In the genomic region with DNA sequence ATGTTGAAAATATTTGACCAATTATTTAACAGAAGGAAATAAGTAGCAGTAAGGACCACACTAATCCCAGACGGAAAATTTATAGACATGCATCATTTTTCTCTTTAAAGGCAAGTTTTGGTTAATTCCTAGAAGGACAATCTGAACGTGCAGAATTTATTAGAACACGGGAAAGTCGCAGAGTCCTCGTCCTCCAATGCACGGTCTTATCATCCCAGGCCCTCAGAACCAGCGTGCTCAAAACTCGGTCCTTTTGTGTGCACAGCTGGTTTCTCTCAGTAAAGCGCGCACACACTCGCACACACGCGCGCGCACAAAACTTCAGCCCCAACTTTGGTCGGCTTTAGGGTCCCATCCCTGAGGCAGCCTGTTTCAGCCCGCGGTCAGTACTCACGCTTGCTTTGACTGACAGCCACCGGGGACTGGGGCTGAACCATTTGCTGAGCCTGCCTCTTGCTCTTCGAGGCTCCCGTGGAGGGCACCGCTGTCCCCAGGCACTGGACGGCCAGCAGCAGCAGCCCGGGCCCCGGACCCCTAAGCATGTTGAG, we compare ENCODE assay signal across 8 cellular contexts. TPM values are rescaled to one million over a fixed set of nuclear protein-coding genes. Genes with fewer than 3 reads are reported as not detected.
DNase-seq lines count a peak whose midpoint lies in the region; ATAC-seq and TF ChIP-seq lines count a peak whose summit lies in the region.

No MANE protein-coding gene starts in this region.

- no peak overlapping the region for H3K9ac ChIP-seq in neural progenitor cell

- H3K79me2 ChIP-seq in neural progenitor cell (ENCODE audit: low read depth), result no peaks in the 10 kb centered on the region

- DNase-seq in activated T-cell treated with anti-CD3 and anti-CD28 coated beads, Interleukin-2, amount 50 U/mL, for 4 hours, result no peak
- no peak for DNase-seq in activated T-cell treated with anti-CD3 and anti-CD28 coated beads, Interleukin-2, amount 50 U/mL, for 1 hour
- DNase-seq in SW480 (ENCODE audit: low spot score) (peak; percentile 33), fibroblast of pulmonary artery (ENCODE audit: low read depth) (peak; percentile 54), neural progenitor cell (ENCODE audit: low spot score) (peak; percentile 86), OCI-M1 (lab: John Stamatoyannopoulos, UW) (no peak)

- no peaks in the 10 kb centered on the region for H3K36me3 ChIP-seq in neural progenitor cell

- peaks cover 20% of the 10 kb centered on the region for H3K4me1 Mint-ChIP-seq in activated T-cell treated with anti-CD3 and anti-CD28 coated beads, Interleukin-2, amount 50 U/mL, for 4 hours (ENCODE audit: low read depth)
- H3K4me1 Mint-ChIP-seq in neural progenitor cell, result peaks cover 22% of the 10 kb centered on the region

- H3K27ac Mint-ChIP-seq in neural progenitor cell, result no peak overlapping the region

- TF ChIP-seq CTCF in fibroblast of pulmonary artery (IDR thresholded peaks at IDR 0.05; ENCODE audit: low read length, missing control alignments), result no peak
- no peak for TF ChIP-seq CTCF in neural progenitor cell (IDR thresholded peaks at IDR 0.05)

- no peaks in the 10 kb centered on the region for H3K9me3 ChIP-seq in neural progenitor cell (ENCODE audit: low read depth)

- peak; percentile 30 to 37 for ATAC-seq in activated T-cell treated with anti-CD3 and anti-CD28 coated beads, Interleukin-2, amount 50 U/mL, for 4 hours
- ATAC-seq in HG03025 (IDR thresholded peaks at IDR 0.05; ENCODE audit: low FRiP score, unreplicated experiment), result peak; percentile 25
- ATAC-seq in HG02623 (IDR thresholded peaks at IDR 0.05; ENCODE audit: unreplicated experiment), result no peak

- H3K4me3 Mint-ChIP-seq in activated T-cell treated with anti-CD3 and anti-CD28 coated beads, Interleukin-2, amount 50 U/mL, for 4 hours, result peak overlapping the region; percentile 49
- peak overlapping the region; percentile 93 for H3K4me3 Mint-ChIP-seq in neural progenitor cell

- H3K4me3 ChIP-seq in fibroblast of pulmonary artery (replicated peaks; ENCODE audit: low read depth, low read length) (peak overlapping the region; percentile 90), neural progenitor cell (peak overlapping the region; percentile 61)

- peak overlapping the region; percentile 85 for H3K4me2 ChIP-seq in neural progenitor cell

- peaks cover 17% of the 10 kb centered on the region for H3F3A ChIP-seq in neural progenitor cell (ENCODE audit: low read depth)

- peak overlapping the region; percentile 88 for H2AFZ ChIP-seq in neural progenitor cell (replicated peaks)

- H3K4me1 ChIP-seq in neural progenitor cell, result peaks cover 16% of the 10 kb centered on the region

- H4K20me1 ChIP-seq in neural progenitor cell (ENCODE audit: low read depth), result no peaks in the 10 kb centered on the region

- H3K9me3 Mint-ChIP-seq in activated T-cell treated with anti-CD3 and anti-CD28 coated beads, Interleukin-2, amount 50 U/mL, for 4 hours, result no peaks in the 10 kb centered on the region
- no peaks in the 10 kb centered on the region for H3K9me3 Mint-ChIP-seq in neural progenitor cell

- peaks cover 76% of the 10 kb centered on the region for H3K27me3 Mint-ChIP-seq in activated T-cell treated with anti-CD3 and anti-CD28 coated beads, Interleukin-2, amount 50 U/mL, for 4 hours (ENCODE audit: low read depth)
- no peaks in the 10 kb centered on the region for H3K27me3 Mint-ChIP-seq in neural progenitor cell (ENCODE audit: insufficient read depth, low read depth)

- peaks cover 6% of the 10 kb centered on the region for H3K27me3 ChIP-seq in neural progenitor cell

- peak overlapping the region; percentile 5 for H3K27ac ChIP-seq in neural progenitor cell

- no peaks in the 10 kb centered on the region for H3K36me3 Mint-ChIP-seq in activated T-cell treated with anti-CD3 and anti-CD28 coated beads, Interleukin-2, amount 50 U/mL, for 4 hours (ENCODE audit: insufficient read depth)
- H3K36me3 Mint-ChIP-seq in neural progenitor cell, result peaks cover 21% of the 10 kb centered on the region

RNA-seq across cellular contexts. Expression of a gene that starts 0.5 kb away (rescaled TPM):
- total RNA-seq in activated T-cell treated with anti-CD3 and anti-CD28 coated beads, Interleukin-2, amount 50 U/mL, for 4 hours, result 1 to 10 TPM; 3.0 to 4.6 (median 3.9) TPM
- total RNA-seq in neural progenitor cell (ENCODE audit: low replicate concordance), result 52.0 and 77.6 TPM in 2 replicates

Comparison
In these comparisons a context has a peak if more than half of its experiments do, and no peak if none do; other contexts are left out.
1. DNase-seq: peak in SW480 (single experiment), fibroblast of pulmonary artery (single experiment) and neural progenitor cell (single experiment); none in activated T-cell treated with anti-CD3 and anti-CD28 coated beads, Interleukin-2, amount 50 U/mL, for 4 hours (single experiment), activated T-cell treated with anti-CD3 and anti-CD28 coated beads, Interleukin-2, amount 50 U/mL, for 1 hour (single experiment) and OCI-M1 (single experiment).